8 cellular contexts compared by ENCODE assay signal in genomic region chr22:22576244-22576988, GRCh38. TPM values are rescaled to one million over a fixed set of nuclear protein-coding genes. Genes with fewer than 3 reads are reported as not detected.
A peak's percentile ranks its signal among the peaks of the same experiment; 100 is the strongest.
DNase-seq lines count a peak whose midpoint lies in the region; ATAC-seq and TF ChIP-seq lines count a peak whose summit lies in the region.

No MANE protein-coding gene starts in this region.

- in situ Hi-C loops in GM13977 (cut with MboI; ENCODE audit: low pct_unique_long_range_greater_than_20kb, low sequenced_read_pairs, unreplicated experiment): no loop called here

- ATAC-seq in left cardiac atrium (peak; percentile 19 to 62), HG02763 (IDR thresholded peaks at IDR 0.05; ENCODE audit: unreplicated experiment) (no peak)

- TF ChIP-seq CTCF in AG10803 (conservative IDR thresholded peaks at IDR 0.05; ENCODE audit: low read length) (peak; percentile 70), GM13977 (IDR thresholded peaks at IDR 0.05; ENCODE audit: extremely low read depth, insufficient read depth, missing control alignments) (peak; percentile 26)

- intact Hi-C loops in left cardiac atrium (cut with DNase I): no loop called here

- no peak overlapping the region for H3K4me3 ChIP-seq in AG10803 (ENCODE audit: low read length)

- DNase-seq in AG10803 (ENCODE audit: low read depth): peak; percentile 29
- DNase-seq in GM13977 (ENCODE audit: low spot score): peak; percentile 31
- peak; percentile 87 for DNase-seq in NCI-H82 (lab: John Stamatoyannopoulos, UW)
- peak; percentile 11 for DNase-seq in activated naive CD4-positive, alpha-beta T cell treated with Interleukin-2 at 50 U/mL for 16 hours
- DNase-seq in left cardiac atrium: peak; percentile 42
- peak; percentile 45 to 57 for DNase-seq in stimulated activated CD4-positive, alpha-beta T cell treated with anti-CD3 and anti-CD28 coated beads, Interleukin-2, amount 100 ng/mL, for 24 hours
- DNase-seq in DMS79 (lab: John Stamatoyannopoulos, UW): no peak

RNA-seq across cellular contexts. Expression of gene PRAME, which starts 17.4 kb away (rescaled TPM):
- total RNA-seq in left cardiac atrium: not detected

RNA-seq across cellular contexts. Expression of gene ZNF280A, which starts 56.3 kb away (rescaled TPM):
- total RNA-seq in left cardiac atrium: not detected
